In the genomic region with DNA sequence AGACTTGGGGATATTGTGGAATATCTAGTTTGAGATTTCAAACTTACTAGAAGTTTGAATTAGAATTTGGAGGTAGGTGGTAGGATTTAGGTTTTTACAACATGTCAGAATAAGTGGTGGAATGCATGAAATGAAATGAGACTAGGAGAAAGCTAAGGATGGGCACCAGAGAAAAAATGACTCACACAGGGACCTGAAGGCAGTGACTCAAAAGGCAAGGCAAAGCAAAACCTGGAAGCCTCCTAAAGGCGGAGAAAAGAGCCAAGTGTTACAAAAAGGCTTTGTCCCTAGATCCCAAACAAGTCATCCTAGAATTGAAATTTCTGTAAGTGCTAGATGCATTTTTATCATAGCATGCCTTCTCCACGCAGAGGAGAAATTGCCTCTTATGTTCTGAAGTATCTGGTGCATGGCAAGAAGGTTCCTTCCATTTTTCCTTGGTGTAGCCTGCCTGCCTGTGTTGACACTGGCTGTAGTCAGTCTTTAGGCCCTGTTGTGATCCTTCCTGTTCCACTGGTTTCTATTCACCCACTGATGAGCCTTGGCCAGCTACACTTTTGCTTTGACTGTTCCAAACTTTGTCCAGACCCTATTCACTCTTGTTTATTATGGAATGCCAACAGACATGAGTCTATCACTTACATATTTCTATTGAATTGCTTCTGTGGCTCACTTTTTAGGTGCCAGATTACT, we compare ENCODE assay signal across 17 cellular contexts.
DNase-seq lines count a peak whose midpoint lies in the region; ATAC-seq and TF ChIP-seq lines count a peak whose summit lies in the region.
"Had no signal": no experiment of that assay in that cellular context is flagged by ENCODE, and none has a peak within 500 bp of the region (broad histone marks: within the 10 kb centered on the region; RNA-seq: fewer than 3 reads in every experiment).

No MANE protein-coding gene starts in this region.

- no peak; the same call in 1 of the 2 replicates for ATAC-seq in WTC11
- no peak for ATAC-seq in right lobe of liver
- no peak for ATAC-seq in HG02938 (IDR thresholded peaks at IDR 0.05; ENCODE audit: unreplicated experiment)
- ATAC-seq: stimulated activated effector memory CD8-positive, alpha-beta T cell treated with anti-CD3 and anti-CD28 coated beads, Interleukin-12 subunit alpha, Interleukin-12 subunit beta, amount 100 ng/mL, for 72 hours had no signal

- H3K9me3 ChIP-seq in mammary epithelial cell (replicated peaks; ENCODE audit: insufficient read depth, low read length) = no peaks in the 10 kb centered on the region
- no peaks in the 10 kb centered on the region for H3K9me3 ChIP-seq in right lobe of liver
- H3K9me3 ChIP-seq: uterus had no signal

- H3K36me3 ChIP-seq in mammary epithelial cell (ENCODE audit: insufficient read depth, low read length) (no peaks in the 10 kb centered on the region), kidney epithelial cell (ENCODE audit: control insufficient read depth, insufficient read depth, low read length) (no peaks in the 10 kb centered on the region), right lobe of liver (no peaks in the 10 kb centered on the region)
- H3K36me3 ChIP-seq: uterus had no signal

- H3K27me3 ChIP-seq in mammary epithelial cell (ENCODE audit: insufficient read depth, low read length) (no peaks in the 10 kb centered on the region), kidney epithelial cell (ENCODE audit: control insufficient read depth, insufficient read depth, low read length) (no peaks in the 10 kb centered on the region), right lobe of liver (no peaks in the 10 kb centered on the region)
- H3K27me3 ChIP-seq: uterus had no signal

- peak overlapping the region; percentile 53 for H3K9ac ChIP-seq in mammary epithelial cell (ENCODE audit: insufficient read depth, low read length)

- DNase-seq in AG10803 (ENCODE audit: low read depth) (peak; percentile 58), LHCN-M2 (ENCODE audit: low read depth) (peak; percentile 71), mammary epithelial cell (peak; percentile 87), kidney epithelial cell (ENCODE audit: low read depth) (peak; percentile 39), NCI-H2081 (lab: John Stamatoyannopoulos, UW) (no peak), WTC11 (ENCODE audit: low spot score) (no peak), right lobe of liver (no peak)
- DNase-seq: ACHN; activated CD4-positive, alpha-beta memory T cell treated with anti-CD3 and anti-CD28 coated beads for 36 hours; DMS153; stimulated activated CD4-positive, alpha-beta T cell treated with anti-CD3 and anti-CD28 coated beads, Interleukin-2, amount 100 ng/mL, for 48 hours; uterus had no signal

- no peak overlapping the region for H3K4me3 Mint-ChIP-seq in WTC11
- H3K4me3 Mint-ChIP-seq: activated CD4-positive, alpha-beta memory T cell treated with anti-CD3 and anti-CD28 coated beads for 36 hours; mesothelial cell of epicardium; stimulated activated effector memory CD8-positive, alpha-beta T cell treated with anti-CD3 and anti-CD28 coated beads, Interleukin-12 subunit alpha, Interleukin-12 subunit beta, amount 100 ng/mL, for 72 hours had no signal

- intact Hi-C loops in mammary epithelial cell (cut with micrococcal nuclease) (loop anchor here (2.0 kb wide), 1 partner anchor 111 kb away; no protein-coding TSS in a partner anchor), right lobe of liver (cut with DNase I) (no loop called here)

- H3K4me1 ChIP-seq in mammary epithelial cell (ENCODE audit: insufficient read depth, low read length) (peaks cover 15% of the 10 kb centered on the region), right lobe of liver (no peaks in the 10 kb centered on the region)
- H3K4me1 ChIP-seq: uterus had no signal

- H3K9me3 Mint-ChIP-seq in WTC11 = no peaks in the 10 kb centered on the region
- H3K9me3 Mint-ChIP-seq: activated CD4-positive, alpha-beta memory T cell treated with anti-CD3 and anti-CD28 coated beads for 36 hours; stimulated activated effector memory CD8-positive, alpha-beta T cell treated with anti-CD3 and anti-CD28 coated beads, Interleukin-12 subunit alpha, Interleukin-12 subunit beta, amount 100 ng/mL, for 72 hours had no signal

- CTCF ChIA-PET in mammary epithelial cell (lab: Charles Lee; ENCODE audit: low non-redundant PET) (no interaction called here), WTC11 (lab: Charles Lee) (no interaction called here)

- H3K4me3 ChIP-seq in AG10803 (ENCODE audit: low read length) (no peak overlapping the region), mammary epithelial cell (replicated peaks in 1 of 3; ENCODE audit: insufficient read depth in 1 of 3, low read depth in 2 of 3, low read length in 3 of 3) (peak overlapping the region in 2 of 3 experiments; percentile 7 to 19), kidney epithelial cell (ENCODE audit: low read depth, low read length) (no peak overlapping the region), right lobe of liver (no peak overlapping the region)
- H3K4me3 ChIP-seq: uterus had no signal

- in situ Hi-C loops in mammary epithelial cell (cut with MboI; ENCODE audit: low sequenced_read_pairs in 2 of 2) = no loop called here

- H4K20me1 ChIP-seq in mammary epithelial cell (ENCODE audit: insufficient read depth, low read length) = no peaks in the 10 kb centered on the region

- H3K36me3 Mint-ChIP-seq in WTC11 = no peaks in the 10 kb centered on the region
- H3K36me3 Mint-ChIP-seq: activated CD4-positive, alpha-beta memory T cell treated with anti-CD3 and anti-CD28 coated beads for 36 hours; mesothelial cell of epicardium; stimulated activated effector memory CD8-positive, alpha-beta T cell treated with anti-CD3 and anti-CD28 coated beads, Interleukin-12 subunit alpha, Interleukin-12 subunit beta, amount 100 ng/mL, for 72 hours had no signal

- H3K27ac ChIP-seq in mammary epithelial cell (ENCODE audit: insufficient read depth, low read depth, low read length) = peak overlapping the region; percentile 77
- H3K27ac ChIP-seq in right lobe of liver = no peak overlapping the region
- H3K27ac ChIP-seq: uterus had no signal

- 6% methylated on average over 2 of the region's 2 CpGs for whole genome bisulfite sequencing in mammary epithelial cell (ENCODE audit: low coverage, missing lambda C conversion rate)
- WGBS in right lobe of liver (ENCODE audit: insufficient coverage, low coverage, low lambda C conversion rate, missing lambda C conversion rate) = 92% methylated on average over 2 of the region's 2 CpGs

- 0 out of 2 replicates have a peak, but pooled peaks cover 3% of the 10 kb centered on the region for H3K4me1 Mint-ChIP-seq in WTC11
- H3K4me1 Mint-ChIP-seq: stimulated activated effector memory CD8-positive, alpha-beta T cell treated with anti-CD3 and anti-CD28 coated beads, Interleukin-12 subunit alpha, Interleukin-12 subunit beta, amount 100 ng/mL, for 72 hours had no signal

- TF ChIP-seq CTCF in AG10803 (conservative IDR thresholded peaks at IDR 0.05; ENCODE audit: low read length) (no peak), mammary epithelial cell (conservative IDR thresholded peaks at IDR 0.05 in 1 of 2, IDR thresholded peaks at IDR 0.05 in 1 of 2; ENCODE audit: extremely low read depth in 1 of 2, insufficient read depth in 1 of 2, low read depth in 1 of 2, low read length in 2 of 2) (no peak), kidney epithelial cell (IDR thresholded peaks at IDR 0.05; ENCODE audit: insufficient read depth, low read length, poor library complexity, severe bottlenecking) (no peak), WTC11 (IDR thresholded peaks at IDR 0.05) (no peak), right lobe of liver (IDR thresholded peaks at IDR 0.05) (no peak)

- no peaks in the 10 kb centered on the region for H3K27me3 Mint-ChIP-seq in WTC11 (ENCODE audit: low read depth)
- H3K27me3 Mint-ChIP-seq: activated CD4-positive, alpha-beta memory T cell treated with anti-CD3 and anti-CD28 coated beads for 36 hours; progenitor cell of endocrine pancreas had no signal

- no peaks in the 10 kb centered on the region for H3K79me2 ChIP-seq in mammary epithelial cell (ENCODE audit: insufficient read depth, low read length)

- dilution Hi-C loops in mammary epithelial cell (cut with HindIII; ENCODE audit: low sequenced_read_pairs) = loop anchor here (5.0 kb wide), 1 partner anchor 67 kb away; no protein-coding TSS in a partner anchor

- H2AFZ ChIP-seq in mammary epithelial cell (ENCODE audit: low read depth, low read length) = peak overlapping the region; percentile 68

- POLR2A ChIA-PET in WTC11 (lab: Charles Lee) = no interaction called here

- H3K4me2 ChIP-seq in mammary epithelial cell (ENCODE audit: insufficient read depth, low read depth, low read length) = peak overlapping the region; percentile 81

- no peak overlapping the region for H3K27ac Mint-ChIP-seq in WTC11
- H3K27ac Mint-ChIP-seq: activated CD4-positive, alpha-beta memory T cell treated with anti-CD3 and anti-CD28 coated beads for 36 hours; activated T-helper 2 cell treated with anti-CD3 and anti-CD28 coated beads, Interferon-gamma antibody, Interleukin-2, Interleukin-4, amounts not matched to agents 10 μg/mL and 5 μg/mL and 100 μg/mL, durations not matched to agents 14 hours and 24 hours and 36 hours; mesothelial cell of epicardium; progenitor cell of endocrine pancreas; stimulated activated effector memory CD8-positive, alpha-beta T cell treated with anti-CD3 and anti-CD28 coated beads, Interleukin-12 subunit alpha, Interleukin-12 subunit beta, amount 100 ng/mL, for 72 hours had no signal

- TF ChIP-seq POLR2A in right lobe of liver (IDR thresholded peaks at IDR 0.05) = no peak

- BruUV-seq in mammary epithelial cell (replicated peaks; lab: Mats Ljungman, UMichigan) = TSS peak; percentile 22

TF ChIP-seq in WTC11, 78 proteins besides CTCF, POLR2A, EP300 and RAD21 (continues in another document):
- no peak for TF ChIP-seq PRRX2 (CRISPR knock-in tag; IDR thresholded peaks at IDR 0.05)
- TF ChIP-seq, protein P1, sequence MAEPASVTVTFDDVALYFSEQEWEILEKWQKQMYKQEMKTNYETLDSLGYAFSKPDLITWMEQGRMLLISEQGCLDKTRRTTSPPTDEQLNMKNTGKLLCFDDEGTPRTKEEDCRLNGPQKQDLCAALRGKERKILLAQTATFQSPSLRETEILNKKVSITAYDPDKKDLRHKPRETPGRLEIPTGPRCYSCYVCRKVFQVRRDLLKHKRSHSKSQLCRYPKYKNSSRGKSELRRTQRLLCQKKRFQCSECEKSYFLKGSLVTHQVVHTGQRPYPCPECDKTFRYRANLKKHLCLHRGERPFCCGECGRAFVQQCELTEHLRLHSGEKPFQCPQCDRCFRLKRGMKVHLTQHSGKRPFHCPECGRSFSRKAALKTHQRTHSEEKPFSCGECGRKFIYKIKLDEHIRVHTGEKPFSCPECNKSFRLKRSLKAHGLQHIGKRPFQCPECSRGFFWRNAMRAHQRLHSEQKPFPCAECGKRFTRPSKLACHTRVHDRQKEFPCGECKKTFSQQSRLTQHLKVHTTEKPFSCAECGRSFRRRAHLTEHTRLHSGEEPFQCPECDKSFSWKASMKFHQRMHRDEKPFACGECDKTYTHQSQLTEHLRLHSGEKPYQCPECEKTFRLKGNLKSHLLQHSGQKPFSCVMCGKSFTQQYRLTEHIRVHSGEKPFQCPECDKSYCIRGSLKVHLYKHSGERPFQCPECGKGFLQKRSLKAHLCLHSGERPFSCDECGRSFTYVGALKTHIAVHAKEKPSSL (CRISPR knock-in tag; conservative IDR thresholded peaks at IDR 0.05) = no peak
- TF ChIP-seq ZNF121 (CRISPR knock-in tag; IDR thresholded peaks at IDR 0.05) = no peak

Comparison
In these comparisons a context has a peak if more than half of its experiments do, and no peak if none do; other contexts are left out.
1. DNase-seq: peak in AG10803 (single experiment), LHCN-M2 (single experiment), mammary epithelial cell (single experiment) and kidney epithelial cell (single experiment); none in NCI-H2081 (0 of 2), WTC11 (single experiment) and right lobe of liver (0 of 3).
2. H3K4me3 ChIP-seq: peak in mammary epithelial cell (2 of 3); none in AG10803 (single experiment), kidney epithelial cell (single experiment) and right lobe of liver (0 of 3).